Comparison of ENCODE assay signal across 4 cellular contexts in the genomic region with DNA sequence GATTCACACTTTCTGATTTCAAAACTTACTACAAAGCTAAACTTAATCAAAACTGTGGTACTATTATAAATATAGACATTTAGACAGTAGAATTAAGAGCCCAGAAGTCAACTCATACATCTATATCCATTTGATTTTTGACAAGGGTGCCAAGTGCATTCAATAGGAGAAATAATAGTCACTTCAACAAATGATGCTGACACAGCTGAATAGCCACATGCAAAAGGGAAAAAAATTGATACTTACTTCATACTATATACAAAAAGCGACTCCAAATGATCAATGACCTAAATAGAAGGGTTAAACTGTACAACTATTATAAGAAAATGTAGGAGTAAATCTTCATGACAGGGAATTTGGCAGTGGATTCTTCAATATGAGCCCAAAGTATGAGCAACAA.
TF ChIP-seq lines count a peak whose summit lies in the region.

No MANE protein-coding gene starts in this region.

TF ChIP-seq in HepG2, 621 proteins besides CTCF, POLR2A, EP300 and RAD21:
- TF ChIP-seq ZNF354B (CRISPR knock-in tag; IDR thresholded peaks at IDR 0.05) (no peak), MAFF (IDR thresholded peaks at IDR 0.05; ENCODE audit: low read depth, low read length) (peak; percentile 26; the same call in 1 of the 2 replicates), XRCC5 (optimal IDR thresholded peaks at IDR 0.05; ENCODE audit: low read length) (no peak), U2AF2 (IDR thresholded peaks at IDR 0.05; ENCODE audit: low read depth, low read length) (no peak), MAFK (conservative IDR thresholded peaks at IDR 0.05 in 1 of 2, IDR thresholded peaks at IDR 0.05 in 1 of 2; ENCODE audit: low read length in 2 of 2) (peak; percentile 28 to 71; a peak in 2 of 4 replicates)
- TF ChIP-seq, protein P1, sequence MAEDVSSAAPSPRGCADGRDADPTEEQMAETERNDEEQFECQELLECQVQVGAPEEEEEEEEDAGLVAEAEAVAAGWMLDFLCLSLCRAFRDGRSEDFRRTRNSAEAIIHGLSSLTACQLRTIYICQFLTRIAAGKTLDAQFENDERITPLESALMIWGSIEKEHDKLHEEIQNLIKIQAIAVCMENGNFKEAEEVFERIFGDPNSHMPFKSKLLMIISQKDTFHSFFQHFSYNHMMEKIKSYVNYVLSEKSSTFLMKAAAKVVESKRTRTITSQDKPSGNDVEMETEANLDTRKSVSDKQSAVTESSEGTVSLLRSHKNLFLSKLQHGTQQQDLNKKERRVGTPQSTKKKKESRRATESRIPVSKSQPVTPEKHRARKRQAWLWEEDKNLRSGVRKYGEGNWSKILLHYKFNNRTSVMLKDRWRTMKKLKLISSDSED (CRISPR knock-in tag; IDR thresholded peaks at IDR 0.05): no peak
- TF ChIP-seq, protein P2, sequence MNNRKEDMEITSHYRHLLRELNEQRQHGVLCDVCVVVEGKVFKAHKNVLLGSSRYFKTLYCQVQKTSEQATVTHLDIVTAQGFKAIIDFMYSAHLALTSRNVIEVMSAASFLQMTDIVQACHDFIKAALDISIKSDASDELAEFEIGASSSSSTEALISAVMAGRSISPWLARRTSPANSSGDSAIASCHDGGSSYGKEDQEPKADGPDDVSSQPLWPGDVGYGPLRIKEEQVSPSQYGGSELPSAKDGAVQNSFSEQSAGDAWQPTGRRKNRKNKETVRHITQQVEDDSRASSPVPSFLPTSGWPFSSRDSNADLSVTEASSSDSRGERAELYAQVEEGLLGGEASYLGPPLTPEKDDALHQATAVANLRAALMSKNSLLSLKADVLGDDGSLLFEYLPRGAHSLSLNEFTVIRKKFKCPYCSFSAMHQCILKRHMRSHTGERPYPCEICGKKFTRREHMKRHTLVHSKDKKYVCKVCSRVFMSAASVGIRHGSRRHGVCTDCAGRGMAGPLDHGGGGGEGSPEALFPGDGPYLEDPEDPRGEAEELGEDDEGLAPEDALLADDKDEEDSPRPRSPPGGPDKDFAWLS (CRISPR knock-in tag; IDR thresholded peaks at IDR 0.05; ENCODE audit: borderline replicate concordance): no peak
TF ChIP-seq in HepG2: peak in this region for 2.

TF ChIP-seq in A549, 52 proteins besides CTCF, POLR2A, EP300 and RAD21:
- TF ChIP-seq, protein P3, sequence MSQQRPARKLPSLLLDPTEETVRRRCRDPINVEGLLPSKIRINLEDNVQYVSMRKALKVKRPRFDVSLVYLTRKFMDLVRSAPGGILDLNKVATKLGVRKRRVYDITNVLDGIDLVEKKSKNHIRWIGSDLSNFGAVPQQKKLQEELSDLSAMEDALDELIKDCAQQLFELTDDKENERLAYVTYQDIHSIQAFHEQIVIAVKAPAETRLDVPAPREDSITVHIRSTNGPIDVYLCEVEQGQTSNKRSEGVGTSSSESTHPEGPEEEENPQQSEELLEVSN (IDR thresholded peaks at IDR 0.05; ENCODE audit: borderline replicate concordance, low read depth): no peak
- TF ChIP-seq MAFK (IDR thresholded peaks at IDR 0.05; ENCODE audit: partially characterized antibody): peak; percentile 40
- no peak for TF ChIP-seq FOXS1 (CRISPR knock-in tag; IDR thresholded peaks at IDR 0.05)
- TF ChIP-seq, protein P4, sequence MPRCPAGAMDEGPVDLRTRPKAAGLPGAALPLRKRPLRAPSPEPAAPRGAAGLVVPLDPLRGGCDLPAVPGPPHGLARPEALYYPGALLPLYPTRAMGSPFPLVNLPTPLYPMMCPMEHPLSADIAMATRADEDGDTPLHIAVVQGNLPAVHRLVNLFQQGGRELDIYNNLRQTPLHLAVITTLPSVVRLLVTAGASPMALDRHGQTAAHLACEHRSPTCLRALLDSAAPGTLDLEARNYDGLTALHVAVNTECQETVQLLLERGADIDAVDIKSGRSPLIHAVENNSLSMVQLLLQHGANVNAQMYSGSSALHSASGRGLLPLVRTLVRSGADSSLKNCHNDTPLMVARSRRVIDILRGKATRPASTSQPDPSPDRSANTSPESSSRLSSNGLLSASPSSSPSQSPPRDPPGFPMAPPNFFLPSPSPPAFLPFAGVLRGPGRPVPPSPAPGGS (IDR thresholded peaks at IDR 0.05): no peak
- no peak for TF ChIP-seq EHF (CRISPR knock-in tag; IDR thresholded peaks at IDR 0.05)

TF ChIP-seq in IMR-90, 13 proteins besides CTCF, POLR2A, EP300 and RAD21:
- TF ChIP-seq MAZ (IDR thresholded peaks at IDR 0.05; ENCODE audit: borderline replicate concordance, low read depth, low read length) (no peak), MAFK (IDR thresholded peaks at IDR 0.05; ENCODE audit: low read depth, low read length) (peak; percentile 37; the same call in 1 of the 2 replicates)
TF ChIP-seq in IMR-90: peak in this region for 1.

TF ChIP-seq in K562, 482 proteins besides CTCF, POLR2A, EP300 and RAD21:
- no peak for TF ChIP-seq RBM39 (optimal IDR thresholded peaks at IDR 0.05; ENCODE audit: low read depth, low read length)
- TF ChIP-seq, protein P5, sequence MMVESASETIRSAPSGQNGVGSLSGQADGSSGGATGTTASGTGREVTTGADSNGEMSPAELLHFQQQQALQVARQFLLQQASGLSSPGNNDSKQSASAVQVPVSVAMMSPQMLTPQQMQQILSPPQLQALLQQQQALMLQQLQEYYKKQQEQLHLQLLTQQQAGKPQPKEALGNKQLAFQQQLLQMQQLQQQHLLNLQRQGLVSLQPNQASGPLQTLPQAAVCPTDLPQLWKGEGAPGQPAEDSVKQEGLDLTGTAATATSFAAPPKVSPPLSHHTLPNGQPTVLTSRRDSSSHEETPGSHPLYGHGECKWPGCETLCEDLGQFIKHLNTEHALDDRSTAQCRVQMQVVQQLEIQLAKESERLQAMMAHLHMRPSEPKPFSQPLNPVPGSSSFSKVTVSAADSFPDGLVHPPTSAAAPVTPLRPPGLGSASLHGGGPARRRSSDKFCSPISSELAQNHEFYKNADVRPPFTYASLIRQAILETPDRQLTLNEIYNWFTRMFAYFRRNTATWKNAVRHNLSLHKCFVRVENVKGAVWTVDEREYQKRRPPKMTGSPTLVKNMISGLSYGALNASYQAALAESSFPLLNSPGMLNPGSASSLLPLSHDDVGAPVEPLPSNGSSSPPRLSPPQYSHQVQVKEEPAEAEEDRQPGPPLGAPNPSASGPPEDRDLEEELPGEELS (CRISPR knock-in tag; IDR thresholded peaks at IDR 0.05; ENCODE audit: borderline replicate concordance): no peak
- TF ChIP-seq, protein P6, sequence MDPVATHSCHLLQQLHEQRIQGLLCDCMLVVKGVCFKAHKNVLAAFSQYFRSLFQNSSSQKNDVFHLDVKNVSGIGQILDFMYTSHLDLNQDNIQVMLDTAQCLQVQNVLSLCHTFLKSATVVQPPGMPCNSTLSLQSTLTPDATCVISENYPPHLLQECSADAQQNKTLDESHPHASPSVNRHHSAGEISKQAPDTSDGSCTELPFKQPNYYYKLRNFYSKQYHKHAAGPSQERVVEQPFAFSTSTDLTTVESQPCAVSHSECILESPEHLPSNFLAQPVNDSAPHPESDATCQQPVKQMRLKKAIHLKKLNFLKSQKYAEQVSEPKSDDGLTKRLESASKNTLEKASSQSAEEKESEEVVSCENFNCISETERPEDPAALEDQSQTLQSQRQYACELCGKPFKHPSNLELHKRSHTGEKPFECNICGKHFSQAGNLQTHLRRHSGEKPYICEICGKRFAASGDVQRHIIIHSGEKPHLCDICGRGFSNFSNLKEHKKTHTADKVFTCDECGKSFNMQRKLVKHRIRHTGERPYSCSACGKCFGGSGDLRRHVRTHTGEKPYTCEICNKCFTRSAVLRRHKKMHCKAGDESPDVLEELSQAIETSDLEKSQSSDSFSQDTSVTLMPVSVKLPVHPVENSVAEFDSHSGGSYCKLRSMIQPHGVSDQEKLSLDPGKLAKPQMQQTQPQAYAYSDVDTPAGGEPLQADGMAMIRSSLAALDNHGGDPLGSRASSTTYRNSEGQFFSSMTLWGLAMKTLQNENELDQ (CRISPR knock-in tag; IDR thresholded peaks at IDR 0.05; ENCODE audit: borderline replicate concordance): no peak
- no peak for TF ChIP-seq HOXB6 (CRISPR knock-in tag; IDR thresholded peaks at IDR 0.05; ENCODE audit: borderline replicate concordance)
- TF ChIP-seq, protein P7, sequence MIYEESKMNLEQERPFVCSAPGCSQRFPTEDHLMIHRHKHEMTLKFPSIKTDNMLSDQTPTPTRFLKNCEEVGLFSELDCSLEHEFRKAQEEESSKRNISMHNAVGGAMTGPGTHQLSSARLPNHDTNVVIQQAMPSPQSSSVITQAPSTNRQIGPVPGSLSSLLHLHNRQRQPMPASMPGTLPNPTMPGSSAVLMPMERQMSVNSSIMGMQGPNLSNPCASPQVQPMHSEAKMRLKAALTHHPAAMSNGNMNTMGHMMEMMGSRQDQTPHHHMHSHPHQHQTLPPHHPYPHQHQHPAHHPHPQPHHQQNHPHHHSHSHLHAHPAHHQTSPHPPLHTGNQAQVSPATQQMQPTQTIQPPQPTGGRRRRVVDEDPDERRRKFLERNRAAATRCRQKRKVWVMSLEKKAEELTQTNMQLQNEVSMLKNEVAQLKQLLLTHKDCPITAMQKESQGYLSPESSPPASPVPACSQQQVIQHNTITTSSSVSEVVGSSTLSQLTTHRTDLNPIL (CRISPR knock-in tag; IDR thresholded peaks at IDR 0.05): no peak
- TF ChIP-seq ZFP36 (IDR thresholded peaks at IDR 0.05; ENCODE audit: low read depth, low read length, partially characterized antibody): no peak
- TF ChIP-seq MAFF (IDR thresholded peaks at IDR 0.05; ENCODE audit: low read length): peak; percentile 56; the same call in 1 of the 2 replicates
- TF ChIP-seq MAFG (tag; conservative IDR thresholded peaks at IDR 0.05): no peak
- TF ChIP-seq CTBP1 (IDR thresholded peaks at IDR 0.05; ENCODE audit: borderline replicate concordance): no peak
- no peak for TF ChIP-seq ELF2 (CRISPR knock-in tag; IDR thresholded peaks at IDR 0.05)
- TF ChIP-seq GTF2E2 (tag; IDR thresholded peaks at IDR 0.05): no peak
- peak; percentile 65 for TF ChIP-seq ZNF316 (IDR thresholded peaks at IDR 0.05)
- TF ChIP-seq TOE1 (IDR thresholded peaks at IDR 0.05; ENCODE audit: borderline replicate concordance): no peak
- no peak for TF ChIP-seq TOE1 (CRISPR knock-in tag; IDR thresholded peaks at IDR 0.05; ENCODE audit: borderline replicate concordance, low read depth)
- no peak for TF ChIP-seq PRMT5 (CRISPR knock-in tag; IDR thresholded peaks at IDR 0.05)
- TF ChIP-seq, protein P8, sequence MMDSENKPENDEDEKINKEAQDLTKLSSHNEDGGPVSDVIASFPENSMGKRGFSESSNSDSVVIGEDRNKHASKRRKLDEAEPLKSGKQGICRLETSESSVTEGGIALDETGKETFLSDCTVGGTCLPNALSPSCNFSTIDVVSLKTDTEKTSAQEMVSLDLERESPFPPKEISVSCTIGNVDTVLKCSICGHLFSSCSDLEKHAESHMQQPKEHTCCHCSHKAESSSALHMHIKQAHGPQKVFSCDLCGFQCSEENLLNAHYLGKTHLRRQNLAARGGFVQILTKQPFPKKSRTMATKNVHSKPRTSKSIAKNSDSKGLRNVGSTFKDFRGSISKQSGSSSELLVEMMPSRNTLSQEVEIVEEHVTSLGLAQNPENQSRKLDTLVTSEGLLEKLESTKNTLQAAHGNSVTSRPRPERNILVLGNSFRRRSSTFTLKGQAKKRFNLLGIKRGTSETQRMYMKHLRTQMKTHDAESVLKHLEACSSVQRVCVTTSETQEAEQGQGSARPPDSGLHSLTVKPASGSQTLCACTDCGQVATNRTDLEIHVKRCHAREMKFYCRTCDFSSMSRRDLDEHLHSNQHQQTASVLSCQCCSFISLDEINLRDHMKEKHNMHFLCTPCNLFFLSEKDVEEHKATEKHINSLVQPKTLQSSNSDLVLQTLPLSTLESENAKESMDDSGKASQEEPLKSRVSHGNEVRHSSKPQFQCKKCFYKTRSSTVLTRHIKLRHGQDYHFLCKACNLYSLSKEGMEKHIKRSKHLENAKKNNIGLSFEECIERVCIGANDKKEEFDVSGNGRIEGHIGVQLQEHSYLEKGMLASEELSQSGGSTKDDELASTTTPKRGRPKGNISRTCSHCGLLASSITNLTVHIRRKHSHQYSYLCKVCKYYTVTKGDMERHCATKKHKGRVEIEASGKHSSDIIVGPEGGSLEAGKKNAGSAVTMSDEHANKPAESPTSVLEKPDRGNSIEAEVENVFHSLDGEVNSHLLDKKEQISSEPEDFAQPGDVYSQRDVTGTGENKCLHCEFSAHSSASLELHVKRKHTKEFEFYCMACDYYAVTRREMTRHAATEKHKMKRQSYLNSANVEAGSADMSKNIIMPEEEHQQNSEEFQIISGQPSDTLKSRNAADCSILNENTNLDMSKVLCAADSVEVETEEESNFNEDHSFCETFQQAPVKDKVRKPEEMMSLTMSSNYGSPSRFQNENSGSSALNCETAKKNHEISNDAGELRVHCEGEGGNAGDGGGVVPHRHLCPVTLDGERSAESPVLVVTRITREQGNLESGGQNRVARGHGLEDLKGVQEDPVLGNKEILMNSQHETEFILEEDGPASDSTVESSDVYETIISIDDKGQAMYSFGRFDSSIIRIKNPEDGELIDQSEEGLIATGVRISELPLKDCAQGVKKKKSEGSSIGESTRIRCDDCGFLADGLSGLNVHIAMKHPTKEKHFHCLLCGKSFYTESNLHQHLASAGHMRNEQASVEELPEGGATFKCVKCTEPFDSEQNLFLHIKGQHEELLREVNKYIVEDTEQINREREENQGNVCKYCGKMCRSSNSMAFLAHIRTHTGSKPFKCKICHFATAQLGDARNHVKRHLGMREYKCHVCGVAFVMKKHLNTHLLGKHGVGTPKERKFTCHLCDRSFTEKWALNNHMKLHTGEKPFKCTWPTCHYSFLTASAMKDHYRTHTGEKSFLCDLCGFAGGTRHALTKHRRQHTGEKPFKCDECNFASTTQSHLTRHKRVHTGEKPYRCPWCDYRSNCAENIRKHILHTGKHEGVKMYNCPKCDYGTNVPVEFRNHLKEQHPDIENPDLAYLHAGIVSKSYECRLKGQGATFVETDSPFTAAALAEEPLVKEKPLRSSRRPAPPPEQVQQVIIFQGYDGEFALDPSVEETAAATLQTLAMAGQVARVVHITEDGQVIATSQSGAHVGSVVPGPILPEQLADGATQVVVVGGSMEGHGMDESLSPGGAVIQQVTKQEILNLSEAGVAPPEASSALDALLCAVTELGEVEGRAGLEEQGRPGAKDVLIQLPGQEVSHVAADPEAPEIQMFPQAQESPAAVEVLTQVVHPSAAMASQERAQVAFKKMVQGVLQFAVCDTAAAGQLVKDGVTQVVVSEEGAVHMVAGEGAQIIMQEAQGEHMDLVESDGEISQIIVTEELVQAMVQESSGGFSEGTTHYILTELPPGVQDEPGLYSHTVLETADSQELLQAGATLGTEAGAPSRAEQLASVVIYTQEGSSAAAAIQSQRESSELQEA (IDR thresholded peaks at IDR 0.05; ENCODE audit: low read depth): no peak
- 0 out of 2 replicates have a peak, but pooled peaks have one; percentile 18 for TF ChIP-seq C11orf30 (IDR thresholded peaks at IDR 0.05; ENCODE audit: low read depth)
- TF ChIP-seq FOXJ3 (CRISPR knock-in tag; IDR thresholded peaks at IDR 0.05): no peak
TF ChIP-seq in K562: peak in this region for 3.
